Comparison of ENCODE assay signal across 16 cellular contexts in the genomic region with DNA sequence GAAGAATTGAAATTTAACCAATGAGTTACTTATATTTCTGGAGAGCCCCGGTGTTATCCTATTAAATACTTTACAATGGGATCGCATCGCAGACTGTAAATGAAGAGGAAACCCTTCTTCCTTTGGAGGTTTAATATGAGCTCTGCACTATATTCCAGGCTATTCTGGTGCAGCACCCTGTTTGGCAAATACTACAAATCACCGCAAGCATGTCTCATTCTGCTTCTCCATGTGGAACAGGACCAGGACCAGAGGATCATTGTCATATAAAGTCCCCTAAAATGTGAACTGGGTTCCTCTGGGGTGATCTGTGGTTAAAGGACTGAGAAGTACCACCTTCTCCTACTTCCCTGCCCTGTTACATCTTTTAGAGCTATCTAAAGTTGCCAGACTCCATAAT.
DNase-seq lines count a peak whose midpoint lies in the region; ATAC-seq and TF ChIP-seq lines count a peak whose summit lies in the region.
"Had no signal": no experiment of that assay in that cellular context is flagged by ENCODE, and none has a peak within 500 bp of the region (broad histone marks: within the 10 kb centered on the region; RNA-seq: fewer than 3 reads in every experiment).

No MANE protein-coding gene starts in this region.

- peaks cover 0 to 21% of the 10 kb centered on the region in 2 donors for H3K4me1 ChIP-seq in right atrium auricular region
- peaks cover 4 to 16% of the 10 kb centered on the region in 2 donors for H3K4me1 ChIP-seq in thyroid gland

- ATAC-seq in Right ventricle myocardium superior (ENCODE audit: poor library complexity) (peak; percentile 65), memory B cell (ENCODE audit: low read depth) (no peak), GM19351 (IDR thresholded peaks at IDR 0.05; ENCODE audit: unreplicated experiment) (no peak)
- ATAC-seq: HCT116 had no signal

- no peak for TF ChIP-seq POLR2A in thyroid gland (IDR thresholded peaks at IDR 0.05)

- H3K9me3 Mint-ChIP-seq in memory B cell, result no peaks in the 10 kb centered on the region

- 58 to 59% methylated on average over 4 of the region's 4 CpGs for WGBS in thyroid gland, 2 donors

- peak overlapping the region in 1 of 2 donors; percentile 40 for H3K4me3 ChIP-seq in right atrium auricular region
- no peak overlapping the region for H3K4me3 ChIP-seq in thyroid gland (replicated peaks in 1 of 3)

- H3K27ac Mint-ChIP-seq in memory B cell, result peak overlapping the region; percentile 53

- intact Hi-C loops in Right ventricle myocardium superior (cut with DNase I) (no loop called here), thyroid gland (cut with DNase I) (no loop called here)

- no peaks in the 10 kb centered on the region for H3K36me3 Mint-ChIP-seq in memory B cell

- H3K4me3 Mint-ChIP-seq in memory B cell, result no peak overlapping the region

- H3K27me3 ChIP-seq in right atrium auricular region (no peaks in the 10 kb centered on the region), thyroid gland (no peaks in the 10 kb centered on the region)

- H3K4me1 Mint-ChIP-seq in memory B cell, result peaks cover 7% of the 10 kb centered on the region

- H3K27ac ChIP-seq in right atrium auricular region (peak overlapping the region in 1 of 2 donors; percentile 25), thyroid gland (peak overlapping the region in 2 of 3 donors; percentile 10 to 74)
- H3K27ac ChIP-seq: SK-N-MC had no signal

- peaks cover 5% of the 10 kb centered on the region for H3K27me3 Mint-ChIP-seq in memory B cell

- H3K36me3 ChIP-seq in right atrium auricular region (no peaks in the 10 kb centered on the region), thyroid gland (no peaks in the 10 kb centered on the region)

- DNase-seq in Right ventricle myocardium superior, result no peak
- no peak for DNase-seq in right atrium auricular region (ENCODE audit: low spot score)
- DNase-seq in cerebellar cortex (ENCODE audit: low spot score), result peak; percentile 22
- DNase-seq in memory B cell (ENCODE audit: low spot score in 2 of 2), result no peak
- no peak for DNase-seq in thyroid gland
- no peak for DNase-seq in NCI-H345 (lab: John Stamatoyannopoulos, UW)
- DNase-seq in NCI-H446 (lab: John Stamatoyannopoulos, UW), result no peak
- DNase-seq: 8988T, COR-L47, DMS153, NCI-H1417 treated with DMSO at 0.1 percent for 48 hours, NCI-H2029, NCI-H2171 treated with DMSO at 0.1 percent for 48 hours had no signal

- H3K9me3 ChIP-seq in right atrium auricular region (no peaks in the 10 kb centered on the region), thyroid gland (no peaks in the 10 kb centered on the region)

- TF ChIP-seq CTCF in right atrium auricular region (IDR thresholded peaks at IDR 0.05) (no peak), thyroid gland (IDR thresholded peaks at IDR 0.05) (no peak)
